ENCODE assay signal across 22 cellular contexts in the genomic region with DNA sequence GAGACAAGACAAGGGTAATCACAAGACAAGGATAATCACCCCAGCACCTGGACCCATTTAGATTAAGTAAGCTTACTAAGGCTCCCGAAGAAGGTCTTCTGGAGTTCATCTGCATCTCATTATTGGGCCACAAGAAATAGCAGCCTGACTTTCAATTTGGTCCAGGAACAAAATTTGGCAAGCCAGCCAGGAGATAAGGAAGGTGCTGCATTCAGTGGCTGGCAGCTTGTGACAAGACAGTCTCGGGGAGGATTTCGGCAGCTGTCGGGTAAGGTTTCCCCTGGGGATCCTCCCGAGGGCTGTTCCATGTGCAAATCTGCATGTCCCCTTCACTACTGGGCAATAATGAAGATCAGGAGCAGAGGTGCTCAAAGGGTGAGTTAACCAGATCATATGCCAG.
"Had no signal": no experiment of that assay in that cellular context is flagged by ENCODE, and none has a peak within 500 bp of the region (broad histone marks: within the 10 kb centered on the region; RNA-seq: fewer than 3 reads in every experiment).

No MANE protein-coding gene starts in this region.

- H3K27ac ChIP-seq: ascending aorta, gastrocnemius medialis, lower lobe of right lung, neutrophil, pancreas, testis, WERI-Rb-1 had no signal

- H3K36me3 ChIP-seq: ascending aorta, gastrocnemius medialis, lower lobe of right lung, neutrophil, pancreas, WERI-Rb-1 had no signal

- H3K4me3 Mint-ChIP-seq: activated T-cell treated with anti-CD3 and anti-CD28 coated beads, Interleukin-2, amount 50 U/mL, for 72 hours; natural killer cell treated with Interleukin-12 subunit alpha and Interleukin-12 subunit beta and Interleukin-15 and Interleukin-18, amount 100 ng/mL, for 72 hours; stimulated activated memory B cell treated with anti-CD40 and anti-IgM and Interleukin-4, amounts not matched to agents 10 μg/mL and 1 μg/mL and 100 μg/mL, for 72 hours; type B pancreatic cell had no signal

- H3K27me3 ChIP-seq: ascending aorta, gastrocnemius medialis, neutrophil, pancreas, testis had no signal

- H3K36me3 Mint-ChIP-seq: natural killer cell treated with Interleukin-12 subunit alpha and Interleukin-12 subunit beta and Interleukin-15 and Interleukin-18, amount 100 ng/mL, for 72 hours; stimulated activated memory B cell treated with anti-CD40 and anti-IgM and Interleukin-4, amounts not matched to agents 10 μg/mL and 1 μg/mL and 100 μg/mL, for 72 hours; type B pancreatic cell had no signal

- H3K9me3 Mint-ChIP-seq: activated T-cell treated with anti-CD3 and anti-CD28 coated beads, Interleukin-2, amount 50 U/mL, for 72 hours; natural killer cell treated with Interleukin-12 subunit alpha and Interleukin-12 subunit beta and Interleukin-15 and Interleukin-18, amount 100 ng/mL, for 72 hours; stimulated activated memory B cell treated with anti-CD40 and anti-IgM and Interleukin-4, amounts not matched to agents 10 μg/mL and 1 μg/mL and 100 μg/mL, for 72 hours; type B pancreatic cell had no signal

- H3K4me1 ChIP-seq: ascending aorta, gastrocnemius medialis, lower lobe of right lung, pancreas, testis had no signal

- H3K4me1 Mint-ChIP-seq: stimulated activated memory B cell treated with anti-CD40 and anti-IgM and Interleukin-4, amounts not matched to agents 10 μg/mL and 1 μg/mL and 100 μg/mL, for 72 hours had no signal

- H3K9me3 ChIP-seq: ascending aorta, gastrocnemius medialis, lower lobe of right lung, neutrophil, pancreas, testis had no signal

- ATAC-seq: activated T-cell treated with anti-CD3 and anti-CD28 coated beads, Interleukin-2, amount 50 U/mL, for 72 hours; esophagus mucosa; gastrocnemius medialis; lower lobe of right lung; natural killer cell treated with Interleukin-12 subunit alpha and Interleukin-12 subunit beta and Interleukin-15 and Interleukin-18, amount 100 ng/mL, for 72 hours; pancreas; sciatic nerve; stimulated activated memory B cell treated with anti-CD40 and anti-IgM and Interleukin-4, amounts not matched to agents 10 μg/mL and 1 μg/mL and 100 μg/mL, for 72 hours had no signal

- H3K27ac Mint-ChIP-seq: activated T-cell treated with anti-CD3 and anti-CD28 coated beads, Interleukin-2, amount 50 U/mL, for 72 hours; natural killer cell treated with Interleukin-12 subunit alpha and Interleukin-12 subunit beta and Interleukin-15 and Interleukin-18, amount 100 ng/mL, for 72 hours; stimulated activated memory B cell treated with anti-CD40 and anti-IgM and Interleukin-4, amounts not matched to agents 10 μg/mL and 1 μg/mL and 100 μg/mL, for 72 hours; type B pancreatic cell had no signal

- DNase-seq: activated CD4-positive, alpha-beta T cell treated with anti-CD3 and anti-CD28 coated beads for 1 hour; activated CD4-positive, alpha-beta T cell treated with anti-CD3 and anti-CD28 coated beads, Interleukin-2, amount 50 U/mL, for 4 hours; activated effector memory CD4-positive, alpha-beta T cell treated with anti-CD3 and anti-CD28 coated beads, Interleukin-2, amount 50 U/mL, for 16 hours; activated naive CD4-positive, alpha-beta T cell treated with anti-CD3 and anti-CD28 coated beads, Interleukin-2, amount 50 U/mL, for 16 hours; activated T-cell treated with anti-CD3 and anti-CD28 coated beads, Interleukin-2, amount 50 U/mL, for 72 hours; cerebellar nuclear complex; cortex of kidney; effector CD4-positive, alpha-beta T cell; gastrocnemius medialis; lower lobe of right lung; pancreas; stimulated activated CD4-positive, alpha-beta T cell treated with anti-CD3 and anti-CD28 coated beads, Interleukin-4, amount 100 ng/mL, for 4 hours; T1000; testis; WERI-Rb-1 had no signal

- H3K4me3 ChIP-seq: ascending aorta, gastrocnemius medialis, lower lobe of right lung, pancreas, testis had no signal
